Comparison of ENCODE assay signal across 20 cellular contexts in the genomic region with DNA sequence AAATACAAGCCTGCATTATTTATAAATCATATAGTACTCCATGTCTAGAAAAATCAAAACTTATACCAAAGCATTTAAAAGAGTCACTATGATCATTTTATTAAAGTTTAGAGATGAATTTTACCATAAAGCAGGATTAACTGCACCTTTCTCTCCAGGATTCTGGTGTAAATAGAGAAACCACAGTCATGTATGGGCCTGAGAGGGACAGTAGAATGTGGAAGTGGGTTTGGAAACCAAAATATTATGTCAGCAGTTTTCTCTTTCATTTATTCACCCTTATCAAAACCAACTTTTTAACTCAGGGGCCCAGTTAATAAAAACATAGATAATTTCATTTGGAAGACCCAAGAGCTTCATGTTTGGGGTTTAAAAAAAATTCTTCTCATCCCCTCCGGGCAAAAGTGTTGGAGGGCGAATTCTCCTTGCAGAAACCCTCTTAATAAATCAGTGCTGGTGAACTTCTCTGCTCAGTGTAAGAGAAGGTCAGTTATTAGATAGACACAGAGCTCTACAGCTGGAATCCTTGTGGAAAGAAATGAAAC.
"Had no signal": no experiment of that assay in that cellular context is flagged by ENCODE, and none has a peak within 500 bp of the region (broad histone marks: within the 10 kb centered on the region; RNA-seq: fewer than 3 reads in every experiment).

No MANE protein-coding gene starts in this region.

- H3K27me3 ChIP-seq: breast epithelium, gastroesophageal sphincter, heart right ventricle, transverse colon had no signal

- ATAC-seq: activated T-cell treated with anti-CD3 and anti-CD28 coated beads, Interleukin-2, amount 50 U/mL, for 4 hours; effector memory CD8-positive, alpha-beta T cell; gastroesophageal sphincter; heart right ventricle; mucosa of descending colon; naive thymus-derived CD4-positive, alpha-beta T cell had no signal

- H3K4me3 Mint-ChIP-seq: activated CD4-positive, alpha-beta memory T cell treated with anti-CD3 and anti-CD28 coated beads for 36 hours; activated naive CD4-positive, alpha-beta T cell treated with anti-CD3 and anti-CD28 coated beads, Interleukin-2, amount 50 U/mL, for 24 hours; activated T-cell treated with anti-CD3 and anti-CD28 coated beads, Interleukin-2, amount 50 U/mL, for 4 hours; effector memory CD8-positive, alpha-beta T cell; naive thymus-derived CD4-positive, alpha-beta T cell had no signal

- H3K36me3 ChIP-seq: breast epithelium, gastroesophageal sphincter, heart right ventricle, transverse colon had no signal

- H3K27ac ChIP-seq: breast epithelium, gastroesophageal sphincter, heart right ventricle, skin epidermis, transverse colon had no signal

- H3K4me1 ChIP-seq: breast epithelium, gastroesophageal sphincter had no signal

- H3K27ac Mint-ChIP-seq: activated CD4-positive, alpha-beta memory T cell treated with anti-CD3 and anti-CD28 coated beads for 36 hours; activated naive CD4-positive, alpha-beta T cell treated with anti-CD3 and anti-CD28 coated beads, Interleukin-2, amount 50 U/mL, for 24 hours; effector memory CD8-positive, alpha-beta T cell; naive thymus-derived CD4-positive, alpha-beta T cell had no signal

- H3K9me3 ChIP-seq: breast epithelium, gastroesophageal sphincter, heart right ventricle, mucosa of descending colon, transverse colon had no signal

- H3K36me3 Mint-ChIP-seq: activated CD4-positive, alpha-beta memory T cell treated with anti-CD3 and anti-CD28 coated beads for 36 hours; activated naive CD4-positive, alpha-beta T cell treated with anti-CD3 and anti-CD28 coated beads, Interleukin-2, amount 50 U/mL, for 24 hours; naive thymus-derived CD4-positive, alpha-beta T cell had no signal

- H3K9me3 Mint-ChIP-seq: activated CD4-positive, alpha-beta memory T cell treated with anti-CD3 and anti-CD28 coated beads for 36 hours; activated naive CD4-positive, alpha-beta T cell treated with anti-CD3 and anti-CD28 coated beads, Interleukin-2, amount 50 U/mL, for 24 hours; activated T-cell treated with anti-CD3 and anti-CD28 coated beads, Interleukin-2, amount 50 U/mL, for 4 hours; effector memory CD8-positive, alpha-beta T cell had no signal

- DNase-seq: activated CD4-positive, alpha-beta memory T cell treated with anti-CD3 and anti-CD28 coated beads for 36 hours; activated CD4-positive, alpha-beta T cell treated with anti-CD3 and anti-CD28 coated beads for 1 hour; activated effector memory CD4-positive, alpha-beta T cell treated with Interleukin-2 at 50 U/mL for 16 hours; activated T-cell treated with anti-CD3 and anti-CD28 coated beads, Interleukin-2, amount 50 U/mL, for 4 hours; amygdala; dermis blood vessel endothelial cell; effector memory CD8-positive, alpha-beta T cell; heart right ventricle; islet precursor cell; mucosa of descending colon; naive thymus-derived CD4-positive, alpha-beta T cell; posterior cingulate gyrus; stimulated activated CD4-positive, alpha-beta T cell treated with anti-CD3 and anti-CD28 coated beads, Interleukin-4, amount 100 ng/mL, for 24 hours; stimulated activated naive CD4-positive, alpha-beta T cell treated with Interleukin-2 at 50 U/mL for 16 hours; substantia nigra; transverse colon had no signal

- H3K4me3 ChIP-seq: breast epithelium, gastroesophageal sphincter, heart right ventricle, mucosa of descending colon, skin epidermis, transverse colon had no signal

- H3K4me1 Mint-ChIP-seq: activated naive CD4-positive, alpha-beta T cell treated with anti-CD3 and anti-CD28 coated beads, Interleukin-2, amount 50 U/mL, for 24 hours; naive thymus-derived CD4-positive, alpha-beta T cell had no signal
